ENCODE assay signal across 2 cellular contexts in the genomic region with DNA sequence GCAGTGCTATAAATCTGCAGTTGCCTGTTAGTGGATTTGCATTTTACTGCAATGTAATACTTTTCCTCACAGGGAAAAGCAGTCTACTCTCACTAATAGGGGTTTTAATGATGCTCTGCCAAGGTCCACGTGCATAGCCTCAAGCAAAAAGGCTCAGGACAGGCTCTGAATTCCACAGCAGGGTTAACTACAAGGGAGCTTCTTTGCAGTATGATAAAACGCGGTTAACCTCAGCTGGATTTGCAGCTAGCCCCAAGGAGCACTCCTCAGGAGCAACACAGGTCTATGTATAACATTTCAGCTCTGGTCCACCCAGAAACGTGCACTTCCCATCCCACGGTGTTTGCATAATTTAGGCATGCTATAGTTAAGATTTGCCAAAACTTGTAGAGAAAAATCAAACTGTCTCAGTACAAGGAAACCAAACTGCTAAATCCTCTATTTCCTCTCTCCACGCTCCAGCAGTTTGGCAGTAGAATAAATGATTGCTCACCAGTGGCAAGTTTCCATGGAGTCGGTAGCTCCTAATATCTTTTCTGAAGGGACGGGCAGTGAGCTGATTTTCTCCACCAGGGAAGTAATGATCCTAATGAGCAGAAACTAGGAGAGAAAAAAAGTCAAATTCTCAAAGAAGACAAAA.
TF ChIP-seq lines count a peak whose summit lies in the region.

No MANE protein-coding gene starts in this region.

TF ChIP-seq in A549, 52 proteins besides CTCF, POLR2A, EP300 and RAD21 (continued from another document):
- TF ChIP-seq, protein P1, sequence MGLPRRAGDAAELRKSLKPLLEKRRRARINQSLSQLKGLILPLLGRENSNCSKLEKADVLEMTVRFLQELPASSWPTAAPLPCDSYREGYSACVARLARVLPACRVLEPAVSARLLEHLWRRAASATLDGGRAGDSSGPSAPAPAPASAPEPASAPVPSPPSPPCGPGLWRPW (IDR thresholded peaks at IDR 0.05), result no peak
- TF ChIP-seq KDM5A (IDR thresholded peaks at IDR 0.05) (no peak), KDM1A (IDR thresholded peaks at IDR 0.05; ENCODE audit: low read depth) (no peak), HOXB5 (CRISPR knock-in tag; IDR thresholded peaks at IDR 0.05) (no peak), RCOR1 (IDR thresholded peaks at IDR 0.05; ENCODE audit: low read depth, low read length) (no peak), E2F6 (IDR thresholded peaks at IDR 0.05; ENCODE audit: borderline replicate concordance, low read depth) (no peak), HEYL (CRISPR knock-in tag; IDR thresholded peaks at IDR 0.05) (no peak), CHD4 (IDR thresholded peaks at IDR 0.05; ENCODE audit: borderline replicate concordance) (no peak), BCL3 (IDR thresholded peaks at IDR 0.05) (no peak)
- TF ChIP-seq, protein P2, sequence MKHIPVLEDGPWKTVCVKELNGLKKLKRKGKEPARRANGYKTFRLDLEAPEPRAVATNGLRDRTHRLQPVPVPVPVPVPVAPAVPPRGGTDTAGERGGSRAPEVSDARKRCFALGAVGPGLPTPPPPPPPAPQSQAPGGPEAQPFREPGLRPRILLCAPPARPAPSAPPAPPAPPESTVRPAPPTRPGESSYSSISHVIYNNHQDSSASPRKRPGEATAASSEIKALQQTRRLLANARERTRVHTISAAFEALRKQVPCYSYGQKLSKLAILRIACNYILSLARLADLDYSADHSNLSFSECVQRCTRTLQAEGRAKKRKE (CRISPR knock-in tag; IDR thresholded peaks at IDR 0.05; ENCODE audit: low read depth), result no peak

TF ChIP-seq in GM23338, 12 proteins besides CTCF, POLR2A, EP300 and RAD21 (continued from another document):
- no peak for TF ChIP-seq JUNB (IDR thresholded peaks at IDR 0.05; ENCODE audit: unreplicated experiment)
- TF ChIP-seq POLR2AphosphoS5 (IDR thresholded peaks at IDR 0.05; ENCODE audit: low read depth), result no peak
- TF ChIP-seq NANOG (IDR thresholded peaks at IDR 0.05; ENCODE audit: borderline replicate concordance), result no peak
- no peak for TF ChIP-seq EZH2phosphoT487 (IDR thresholded peaks at IDR 0.05; ENCODE audit: unreplicated experiment)
- TF ChIP-seq, protein P3, sequence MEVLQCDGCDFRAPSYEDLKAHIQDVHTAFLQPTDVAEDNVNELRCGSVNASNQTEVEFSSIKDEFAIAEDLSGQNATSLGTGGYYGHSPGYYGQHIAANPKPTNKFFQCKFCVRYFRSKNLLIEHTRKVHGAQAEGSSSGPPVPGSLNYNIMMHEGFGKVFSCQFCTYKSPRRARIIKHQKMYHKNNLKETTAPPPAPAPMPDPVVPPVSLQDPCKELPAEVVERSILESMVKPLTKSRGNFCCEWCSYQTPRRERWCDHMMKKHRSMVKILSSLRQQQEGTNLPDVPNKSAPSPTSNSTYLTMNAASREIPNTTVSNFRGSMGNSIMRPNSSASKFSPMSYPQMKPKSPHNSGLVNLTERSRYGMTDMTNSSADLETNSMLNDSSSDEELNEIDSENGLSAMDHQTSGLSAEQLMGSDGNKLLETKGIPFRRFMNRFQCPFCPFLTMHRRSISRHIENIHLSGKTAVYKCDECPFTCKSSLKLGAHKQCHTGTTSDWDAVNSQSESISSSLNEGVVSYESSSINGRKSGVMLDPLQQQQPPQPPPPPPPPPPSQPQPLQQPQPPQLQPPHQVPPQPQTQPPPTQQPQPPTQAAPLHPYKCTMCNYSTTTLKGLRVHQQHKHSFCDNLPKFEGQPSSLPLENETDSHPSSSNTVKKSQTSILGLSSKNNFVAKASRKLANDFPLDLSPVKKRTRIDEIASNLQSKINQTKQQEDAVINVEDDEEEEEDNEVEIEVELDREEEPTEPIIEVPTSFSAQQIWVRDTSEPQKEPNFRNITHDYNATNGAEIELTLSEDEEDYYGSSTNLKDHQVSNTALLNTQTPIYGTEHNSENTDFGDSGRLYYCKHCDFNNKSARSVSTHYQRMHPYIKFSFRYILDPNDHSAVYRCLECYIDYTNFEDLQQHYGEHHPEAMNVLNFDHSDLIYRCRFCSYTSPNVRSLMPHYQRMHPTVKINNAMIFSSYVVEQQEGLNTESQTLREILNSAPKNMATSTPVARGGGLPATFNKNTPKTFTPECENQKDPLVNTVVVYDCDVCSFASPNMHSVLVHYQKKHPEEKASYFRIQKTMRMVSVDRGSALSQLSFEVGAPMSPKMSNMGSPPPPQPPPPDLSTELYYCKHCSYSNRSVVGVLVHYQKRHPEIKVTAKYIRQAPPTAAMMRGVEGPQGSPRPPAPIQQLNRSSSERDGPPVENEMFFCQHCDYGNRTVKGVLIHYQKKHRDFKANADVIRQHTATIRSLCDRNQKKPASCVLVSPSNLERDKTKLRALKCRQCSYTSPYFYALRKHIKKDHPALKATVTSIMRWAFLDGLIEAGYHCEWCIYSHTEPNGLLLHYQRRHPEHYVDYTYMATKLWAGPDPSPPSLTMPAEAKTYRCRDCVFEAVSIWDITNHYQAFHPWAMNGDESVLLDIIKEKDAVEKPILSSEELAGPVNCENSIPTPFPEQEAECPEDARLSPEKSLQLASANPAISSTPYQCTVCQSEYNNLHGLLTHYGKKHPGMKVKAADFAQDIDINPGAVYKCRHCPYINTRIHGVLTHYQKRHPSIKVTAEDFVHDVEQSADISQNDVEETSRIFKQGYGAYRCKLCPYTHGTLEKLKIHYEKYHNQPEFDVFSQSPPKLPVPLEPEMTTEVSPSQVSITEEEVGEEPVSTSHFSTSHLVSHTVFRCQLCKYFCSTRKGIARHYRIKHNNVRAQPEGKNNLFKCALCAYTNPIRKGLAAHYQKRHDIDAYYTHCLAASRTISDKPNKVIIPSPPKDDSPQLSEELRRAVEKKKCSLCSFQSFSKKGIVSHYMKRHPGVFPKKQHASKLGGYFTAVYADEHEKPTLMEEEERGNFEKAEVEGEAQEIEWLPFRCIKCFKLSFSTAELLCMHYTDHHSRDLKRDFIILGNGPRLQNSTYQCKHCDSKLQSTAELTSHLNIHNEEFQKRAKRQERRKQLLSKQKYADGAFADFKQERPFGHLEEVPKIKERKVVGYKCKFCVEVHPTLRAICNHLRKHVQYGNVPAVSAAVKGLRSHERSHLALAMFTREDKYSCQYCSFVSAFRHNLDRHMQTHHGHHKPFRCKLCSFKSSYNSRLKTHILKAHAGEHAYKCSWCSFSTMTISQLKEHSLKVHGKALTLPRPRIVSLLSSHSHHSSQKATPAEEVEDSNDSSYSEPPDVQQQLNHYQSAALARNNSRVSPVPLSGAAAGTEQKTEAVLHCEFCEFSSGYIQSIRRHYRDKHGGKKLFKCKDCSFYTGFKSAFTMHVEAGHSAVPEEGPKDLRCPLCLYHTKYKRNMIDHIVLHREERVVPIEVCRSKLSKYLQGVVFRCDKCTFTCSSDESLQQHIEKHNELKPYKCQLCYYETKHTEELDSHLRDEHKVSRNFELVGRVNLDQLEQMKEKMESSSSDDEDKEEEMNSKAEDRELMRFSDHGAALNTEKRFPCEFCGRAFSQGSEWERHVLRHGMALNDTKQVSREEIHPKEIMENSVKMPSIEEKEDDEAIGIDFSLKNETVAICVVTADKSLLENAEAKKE (CRISPR knock-in tag; IDR thresholded peaks at IDR 0.05), result no peak
- no peak for TF ChIP-seq EZH2 (IDR thresholded peaks at IDR 0.05; ENCODE audit: low read depth, unreplicated experiment)
- TF ChIP-seq ZNF331 (CRISPR knock-in tag; IDR thresholded peaks at IDR 0.05; ENCODE audit: low read depth), result no peak
- TF ChIP-seq CREB1 (CRISPR knock-in tag; IDR thresholded peaks at IDR 0.05; ENCODE audit: low read depth), result no peak
- no peak for TF ChIP-seq STAT1 (IDR thresholded peaks at IDR 0.05; ENCODE audit: unreplicated experiment)
- TF ChIP-seq, protein P4, sequence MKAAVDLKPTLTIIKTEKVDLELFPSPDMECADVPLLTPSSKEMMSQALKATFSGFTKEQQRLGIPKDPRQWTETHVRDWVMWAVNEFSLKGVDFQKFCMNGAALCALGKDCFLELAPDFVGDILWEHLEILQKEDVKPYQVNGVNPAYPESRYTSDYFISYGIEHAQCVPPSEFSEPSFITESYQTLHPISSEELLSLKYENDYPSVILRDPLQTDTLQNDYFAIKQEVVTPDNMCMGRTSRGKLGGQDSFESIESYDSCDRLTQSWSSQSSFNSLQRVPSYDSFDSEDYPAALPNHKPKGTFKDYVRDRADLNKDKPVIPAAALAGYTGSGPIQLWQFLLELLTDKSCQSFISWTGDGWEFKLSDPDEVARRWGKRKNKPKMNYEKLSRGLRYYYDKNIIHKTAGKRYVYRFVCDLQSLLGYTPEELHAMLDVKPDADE (IDR thresholded peaks at IDR 0.05), result no peak
